15 cellular contexts compared by ENCODE assay signal in the genomic region with DNA sequence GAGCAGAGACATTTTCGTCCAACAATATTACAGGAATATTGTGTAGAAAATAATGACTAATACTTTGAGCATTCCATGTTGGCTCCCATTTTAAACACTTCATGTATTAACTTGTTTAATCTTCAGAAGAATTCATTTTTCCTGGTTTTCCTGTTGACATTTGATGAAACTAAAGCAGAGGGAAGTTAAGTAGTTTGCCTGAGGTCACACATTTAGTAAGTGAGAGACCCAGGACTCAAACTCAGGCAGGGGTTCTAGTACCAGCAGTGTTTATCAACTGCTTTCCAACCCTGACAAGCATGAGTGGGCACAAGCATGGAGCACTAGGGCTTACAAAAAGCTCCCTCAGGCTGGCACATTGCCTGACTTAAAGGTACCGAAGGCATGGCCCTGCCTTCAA.
A peak's percentile ranks its signal among the peaks of the same experiment; 100 is the strongest.
DNase-seq lines count a peak whose midpoint lies in the region; TF ChIP-seq lines count a peak whose summit lies in the region.
"Had no signal": no experiment of that assay in that cellular context is flagged by ENCODE, and none has a peak within 500 bp of the region (broad histone marks: within the 10 kb centered on the region; RNA-seq: fewer than 3 reads in every experiment).

No MANE protein-coding gene starts in this region.

- POLR2A ChIA-PET in RWPE1 (lab: Yijun Ruan, JAX; ENCODE audit: low non-redundant PET): no interaction called here

- no peak overlapping the region for H3K4me3 ChIP-seq in esophagus squamous epithelium
- H3K4me3 ChIP-seq: adrenal gland, PC-9, psoas muscle, upper lobe of left lung had no signal

- H3K4me1 ChIP-seq in esophagus squamous epithelium: peaks cover 6 to 36% (median 6%) of the 10 kb centered on the region in 3 donors
- H3K4me1 ChIP-seq: adrenal gland, psoas muscle had no signal

- H3K9me3 ChIP-seq in esophagus squamous epithelium: no peaks in the 10 kb centered on the region
- H3K9me3 ChIP-seq: adrenal gland, psoas muscle, upper lobe of left lung had no signal

- H3K27me3 ChIP-seq in esophagus squamous epithelium: peaks cover 0 to 10% (median 0%) of the 10 kb centered on the region in 4 donors
- H3K27me3 ChIP-seq: adrenal gland, upper lobe of left lung had no signal

- H3K36me3 ChIP-seq in esophagus squamous epithelium: no peaks in the 10 kb centered on the region
- H3K36me3 ChIP-seq: adrenal gland, upper lobe of left lung had no signal

- DNase-seq in Caki2 (ENCODE audit: low read depth): peak; percentile 87
- peak; percentile 57 for DNase-seq in RWPE1 (ENCODE audit: low spot score)
- no peak for DNase-seq in esophagus squamous epithelium (lab: John Stamatoyannopoulos, UW)
- peak; percentile 14 for DNase-seq in pons (ENCODE audit: low spot score)
- no peak for DNase-seq in effector CD8-positive, alpha-beta T cell (lab: John Stamatoyannopoulos, UW)
- DNase-seq in NCI-H1105 (lab: John Stamatoyannopoulos, UW): no peak
- no peak for DNase-seq in NOMO-1 treated with DMSO at 0.1 percent for 48 hours (lab: John Stamatoyannopoulos, UW; ENCODE audit: unreplicated experiment)
- DNase-seq: activated CD4-positive, CD25-positive, alpha-beta regulatory T cell; adrenal gland; foreskin melanocyte; NCI-H1436; NCI-H510A; PC-9; psoas muscle had no signal

- no peak for TF ChIP-seq POLR2A in esophagus squamous epithelium (IDR thresholded peaks at IDR 0.05)

- in situ Hi-C loops in Caki2 (cut with HindIII; ENCODE audit: low pct_unique_long_range_greater_than_20kb, low sequenced_read_pairs): no loop called here

- TF ChIP-seq CTCF in RWPE1 (conservative IDR thresholded peaks at IDR 0.05; ENCODE audit: low read depth) (no peak), esophagus squamous epithelium (IDR thresholded peaks at IDR 0.05) (no peak)

- H3K27ac ChIP-seq in RWPE1 (peak overlapping the region; percentile 83), esophagus squamous epithelium (peak overlapping the region; percentile 29 to 59 (median 54))
- H3K27ac ChIP-seq: adrenal gland, PC-9, psoas muscle had no signal

- CTCF ChIA-PET in RWPE1 (lab: Yijun Ruan, JAX): interaction anchor here (0.5 kb wide), 1 partner anchor 50 kb away, joined by 3 read pairs; no protein-coding TSS in a partner anchor

- intact Hi-C loops in esophagus squamous epithelium (cut with DNase I): no loop called here

- WGBS in esophagus squamous epithelium, 2 donors: 36 to 39% methylated on average over 2 of the region's 2 CpGs

Comparison
In these comparisons a context has a peak if more than half of its experiments do, and no peak if none do; other contexts are left out.
1. DNase-seq: peak in Caki2 (single experiment), RWPE1 (single experiment) and pons (single experiment); none in esophagus squamous epithelium (single experiment), effector CD8-positive, alpha-beta T cell (single experiment), NCI-H1105 (single experiment) and NOMO-1 treated with DMSO at 0.1 percent for 48 hours (single experiment).